Comparison of ENCODE assay signal across 9 cellular contexts in the genomic region with DNA sequence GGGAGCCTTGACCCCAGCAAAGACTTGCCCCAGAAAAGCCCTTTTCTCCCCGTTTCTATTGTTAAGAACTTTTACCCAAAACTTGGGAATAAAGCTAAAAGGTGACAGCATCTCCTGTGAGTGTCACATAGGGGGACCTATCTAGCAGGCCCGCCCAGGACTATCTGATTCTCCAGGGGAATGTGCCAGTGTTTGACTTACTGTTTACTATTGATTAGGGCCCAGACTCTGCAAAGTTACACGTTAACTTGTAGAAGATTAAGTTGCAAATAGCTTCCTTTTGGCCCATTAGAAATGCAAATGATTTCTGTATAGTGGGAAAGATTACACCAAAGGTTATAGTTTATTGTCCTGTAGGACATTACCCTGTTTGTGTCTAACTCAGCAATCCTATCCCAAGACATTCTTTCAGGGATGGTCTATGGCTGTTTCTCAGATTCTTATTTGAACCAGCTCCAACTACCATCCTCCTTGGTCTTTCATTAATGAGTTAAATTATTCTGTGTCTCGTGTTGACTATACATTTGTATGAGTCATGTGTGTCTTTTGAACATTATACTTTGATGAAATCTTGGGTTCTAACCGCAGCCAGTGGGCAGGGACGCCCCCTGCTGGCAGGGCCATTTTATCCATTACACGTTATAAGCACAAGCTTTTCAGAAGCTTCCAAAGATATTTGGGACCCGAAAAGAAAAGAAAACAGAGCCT.
DNase-seq lines count a peak whose midpoint lies in the region; ATAC-seq and TF ChIP-seq lines count a peak whose summit lies in the region.
"Had no signal": no experiment of that assay in that cellular context is flagged by ENCODE, and none has a peak within 500 bp of the region (broad histone marks: within the 10 kb centered on the region; RNA-seq: fewer than 3 reads in every experiment).

No MANE protein-coding gene starts in this region.

- no peak overlapping the region for H3K4me3 ChIP-seq in SK-N-SH (ENCODE audit: low read depth in 2 of 2, low read length in 1 of 2)

- no peak overlapping the region for H3K27ac ChIP-seq in SK-N-SH (ENCODE audit: low read depth in 2 of 2, low read length in 1 of 2)

- peaks cover 30% of the 10 kb centered on the region for H3K9me3 Mint-ChIP-seq in activated naive CD4-positive, alpha-beta T cell treated with anti-CD3 and anti-CD28 coated beads, Interleukin-2, amount 10 ng/mL, durations not matched to agents 7 days and 5 days

- TF ChIP-seq CTCF in SK-N-SH (IDR thresholded peaks at IDR 0.05): peak; percentile 51

- H3F3A ChIP-seq in SK-N-SH (replicated peaks; ENCODE audit: insufficient read depth): no peaks in the 10 kb centered on the region

- H3K9me2 ChIP-seq in SK-N-SH: no peaks in the 10 kb centered on the region

- DNase-seq in SK-N-SH: no peak
- DNase-seq in SIG-M5 treated with dmso at 0.1 percent for 504 hours (lab: John Stamatoyannopoulos, UW; ENCODE audit: unreplicated experiment): peak; percentile 66
- peak; percentile 74 for DNase-seq in activated naive CD4-positive, alpha-beta T cell treated with anti-CD3 and anti-CD28 coated beads, Interleukin-2, amount 10 ng/mL, durations not matched to agents 7 days and 5 days
- peak; percentile 40 for DNase-seq in inferior parietal cortex (ENCODE audit: extremely low spot score)
- DNase-seq in stimulated activated CD4-positive, alpha-beta T cell treated with anti-CD3 and anti-CD28 coated beads, TNF-alpha, amount 100 ng/mL, for 4 hours (ENCODE audit: low read depth in 3 of 3): peak; percentile 53 to 62 (median 56)
- DNase-seq in GM03348 (ENCODE audit: low spot score): no peak
- DNase-seq in dedifferentiated amniotic fluid mesenchymal stem cell (ENCODE audit: extremely low spot score): no peak

- no peaks in the 10 kb centered on the region for H3K9me3 ChIP-seq in SK-N-SH

- no peak overlapping the region for H3K4me3 Mint-ChIP-seq in activated naive CD4-positive, alpha-beta T cell treated with anti-CD3 and anti-CD28 coated beads, Interleukin-2, amount 10 ng/mL, durations not matched to agents 7 days and 5 days
- H3K4me3 Mint-ChIP-seq: dendritic cell treated with granulocyte-macrophage colony-stimulating factor and Interleukin-4, amounts not matched to agents 40 ng/mL and 50 ng/mL, for 4 days had no signal

- no peak overlapping the region for H3K4me2 ChIP-seq in SK-N-SH

- H3K27ac Mint-ChIP-seq in activated naive CD4-positive, alpha-beta T cell treated with anti-CD3 and anti-CD28 coated beads, Interleukin-2, amount 10 ng/mL, durations not matched to agents 7 days and 5 days: no peak overlapping the region
- H3K27ac Mint-ChIP-seq: dendritic cell treated with granulocyte-macrophage colony-stimulating factor and Interleukin-4, amounts not matched to agents 40 ng/mL and 50 ng/mL, for 4 days had no signal

- no peaks in the 10 kb centered on the region; a peak in 1 of 4 replicates for H3K4me1 ChIP-seq in SK-N-SH (ENCODE audit: control insufficient read depth in 1 of 2, insufficient read depth in 2 of 2, low read depth in 1 of 2, low read length in 1 of 2)

- CTCF ChIA-PET in SK-N-SH (lab: Yijun Ruan, JAX): interaction anchor here (0.7 to 3.4 kb wide), 27 partner anchors 8 to 767 kb away, joined by 3 to 68 read pairs (median 4); no protein-coding TSS in a partner anchor
- CTCF ChIA-PET in activated naive CD4-positive, alpha-beta T cell treated with anti-CD3 and anti-CD28 coated beads, Interleukin-2, amount 10 ng/mL, durations not matched to agents 7 days and 5 days (lab: Charles Lee): interaction anchor here (0.7 to 4.1 kb wide), 23 partner anchors 9 to 767 kb away, joined by 3 to 99 read pairs (median 4); a partner anchor contains a TSS

- H3K36me3 Mint-ChIP-seq in activated naive CD4-positive, alpha-beta T cell treated with anti-CD3 and anti-CD28 coated beads, Interleukin-2, amount 10 ng/mL, durations not matched to agents 7 days and 5 days: peaks cover 2% of the 10 kb centered on the region

- no peaks in the 10 kb centered on the region for H3K79me2 ChIP-seq in SK-N-SH (ENCODE audit: insufficient read depth)

- H2AFZ ChIP-seq in SK-N-SH (ENCODE audit: low read depth): no peak overlapping the region

- no peaks in the 10 kb centered on the region for H4K20me1 ChIP-seq in SK-N-SH (ENCODE audit: insufficient read depth)

- no peaks in the 10 kb centered on the region for H3K27me3 ChIP-seq in SK-N-SH (ENCODE audit: insufficient read depth)

- TF ChIP-seq RAD21 in SK-N-SH (IDR thresholded peaks at IDR 0.05; ENCODE audit: low read length): peak; percentile 65

- TF ChIP-seq EP300 in SK-N-SH (IDR thresholded peaks at IDR 0.05; ENCODE audit: borderline replicate concordance in 1 of 2, low read depth in 1 of 2, low read length in 1 of 2): no peak

- POLR2A ChIA-PET in SK-N-SH (lab: Yijun Ruan, JAX): no interaction called here

- H3K9ac ChIP-seq in SK-N-SH: no peak overlapping the region

- no peaks in the 10 kb centered on the region for H3K36me3 ChIP-seq in SK-N-SH (replicated peaks in 1 of 2; ENCODE audit: control insufficient read depth in 1 of 2, insufficient read depth in 2 of 2, low read length in 1 of 2)

- H3K4me1 Mint-ChIP-seq in activated naive CD4-positive, alpha-beta T cell treated with anti-CD3 and anti-CD28 coated beads, Interleukin-2, amount 10 ng/mL, durations not matched to agents 7 days and 5 days: peaks cover 6% of the 10 kb centered on the region

- 16% methylated on average over 8 of the region's 8 CpGs for WGBS in SK-N-SH (ENCODE audit: low lambda C conversion rate)

- ATAC-seq in SK-N-SH treated with all-trans-retinoic acid at 6 μM for 48 hours: no peak

- H3K27me3 Mint-ChIP-seq in activated naive CD4-positive, alpha-beta T cell treated with anti-CD3 and anti-CD28 coated beads, Interleukin-2, amount 10 ng/mL, durations not matched to agents 7 days and 5 days: peaks cover 15% of the 10 kb centered on the region

TF ChIP-seq in SK-N-SH, 30 proteins besides CTCF, POLR2A, EP300 and RAD21:
- TF ChIP-seq, protein P1, sequence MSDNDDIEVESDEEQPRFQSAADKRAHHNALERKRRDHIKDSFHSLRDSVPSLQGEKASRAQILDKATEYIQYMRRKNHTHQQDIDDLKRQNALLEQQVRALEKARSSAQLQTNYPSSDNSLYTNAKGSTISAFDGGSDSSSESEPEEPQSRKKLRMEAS (IDR thresholded peaks at IDR 0.05; ENCODE audit: low read depth): no peak
- TF ChIP-seq FOXM1 (IDR thresholded peaks at IDR 0.05; ENCODE audit: low read depth): no peak
- TF ChIP-seq GATA2 (CRISPR knock-in tag; IDR thresholded peaks at IDR 0.05): no peak
- no peak for TF ChIP-seq SIN3A (IDR thresholded peaks at IDR 0.05; ENCODE audit: borderline replicate concordance, low read depth, low read length)
- no peak for TF ChIP-seq ELF1 (IDR thresholded peaks at IDR 0.05)
- no peak for TF ChIP-seq JUND (IDR thresholded peaks at IDR 0.05)
- TF ChIP-seq SMC3 (IDR thresholded peaks at IDR 0.05; ENCODE audit: low read depth, low read length): peak; percentile 48; the same call in 1 of the 2 replicates
- TF ChIP-seq, protein P2, sequence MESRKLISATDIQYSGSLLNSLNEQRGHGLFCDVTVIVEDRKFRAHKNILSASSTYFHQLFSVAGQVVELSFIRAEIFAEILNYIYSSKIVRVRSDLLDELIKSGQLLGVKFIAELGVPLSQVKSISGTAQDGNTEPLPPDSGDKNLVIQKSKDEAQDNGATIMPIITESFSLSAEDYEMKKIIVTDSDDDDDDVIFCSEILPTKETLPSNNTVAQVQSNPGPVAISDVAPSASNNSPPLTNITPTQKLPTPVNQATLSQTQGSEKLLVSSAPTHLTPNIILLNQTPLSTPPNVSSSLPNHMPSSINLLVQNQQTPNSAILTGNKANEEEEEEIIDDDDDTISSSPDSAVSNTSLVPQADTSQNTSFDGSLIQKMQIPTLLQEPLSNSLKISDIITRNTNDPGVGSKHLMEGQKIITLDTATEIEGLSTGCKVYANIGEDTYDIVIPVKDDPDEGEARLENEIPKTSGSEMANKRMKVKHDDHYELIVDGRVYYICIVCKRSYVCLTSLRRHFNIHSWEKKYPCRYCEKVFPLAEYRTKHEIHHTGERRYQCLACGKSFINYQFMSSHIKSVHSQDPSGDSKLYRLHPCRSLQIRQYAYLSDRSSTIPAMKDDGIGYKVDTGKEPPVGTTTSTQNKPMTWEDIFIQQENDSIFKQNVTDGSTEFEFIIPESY (IDR thresholded peaks at IDR 0.05; ENCODE audit: borderline replicate concordance, low read depth): no peak
- TF ChIP-seq YY1 (IDR thresholded peaks at IDR 0.05; ENCODE audit: low read depth): no peak

TF ChIP-seq in SK-N-SH treated with all-trans-retinoic acid at 6 μM for 48 hours, 23 proteins besides CTCF, POLR2A, EP300 and RAD21 (continues in another document):
- TF ChIP-seq, protein P3, sequence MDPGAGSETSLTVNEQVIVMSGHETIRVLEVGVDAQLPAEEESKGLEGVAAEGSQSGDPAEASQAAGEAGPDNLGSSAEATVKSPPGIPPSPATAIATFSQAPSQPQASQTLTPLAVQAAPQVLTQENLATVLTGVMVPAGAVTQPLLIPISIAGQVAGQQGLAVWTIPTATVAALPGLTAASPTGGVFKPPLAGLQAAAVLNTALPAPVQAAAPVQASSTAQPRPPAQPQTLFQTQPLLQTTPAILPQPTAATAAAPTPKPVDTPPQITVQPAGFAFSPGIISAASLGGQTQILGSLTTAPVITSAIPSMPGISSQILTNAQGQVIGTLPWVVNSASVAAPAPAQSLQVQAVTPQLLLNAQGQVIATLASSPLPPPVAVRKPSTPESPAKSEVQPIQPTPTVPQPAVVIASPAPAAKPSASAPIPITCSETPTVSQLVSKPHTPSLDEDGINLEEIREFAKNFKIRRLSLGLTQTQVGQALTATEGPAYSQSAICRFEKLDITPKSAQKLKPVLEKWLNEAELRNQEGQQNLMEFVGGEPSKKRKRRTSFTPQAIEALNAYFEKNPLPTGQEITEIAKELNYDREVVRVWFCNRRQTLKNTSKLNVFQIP (CRISPR knock-in tag; IDR thresholded peaks at IDR 0.05; ENCODE audit: borderline replicate concordance, low read depth): no peak
- TF ChIP-seq GLIS3 (CRISPR knock-in tag; IDR thresholded peaks at IDR 0.05) (no peak), ZFP3 (CRISPR knock-in tag; IDR thresholded peaks at IDR 0.05) (no peak), RARB (CRISPR knock-in tag; IDR thresholded peaks at IDR 0.05) (no peak), ZNF565 (CRISPR knock-in tag; conservative IDR thresholded peaks at IDR 0.05; ENCODE audit: low read depth) (no peak), SNAI2 (CRISPR knock-in tag; IDR thresholded peaks at IDR 0.05) (no peak)
- TF ChIP-seq, protein P4, sequence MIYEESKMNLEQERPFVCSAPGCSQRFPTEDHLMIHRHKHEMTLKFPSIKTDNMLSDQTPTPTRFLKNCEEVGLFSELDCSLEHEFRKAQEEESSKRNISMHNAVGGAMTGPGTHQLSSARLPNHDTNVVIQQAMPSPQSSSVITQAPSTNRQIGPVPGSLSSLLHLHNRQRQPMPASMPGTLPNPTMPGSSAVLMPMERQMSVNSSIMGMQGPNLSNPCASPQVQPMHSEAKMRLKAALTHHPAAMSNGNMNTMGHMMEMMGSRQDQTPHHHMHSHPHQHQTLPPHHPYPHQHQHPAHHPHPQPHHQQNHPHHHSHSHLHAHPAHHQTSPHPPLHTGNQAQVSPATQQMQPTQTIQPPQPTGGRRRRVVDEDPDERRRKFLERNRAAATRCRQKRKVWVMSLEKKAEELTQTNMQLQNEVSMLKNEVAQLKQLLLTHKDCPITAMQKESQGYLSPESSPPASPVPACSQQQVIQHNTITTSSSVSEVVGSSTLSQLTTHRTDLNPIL (CRISPR knock-in tag; IDR thresholded peaks at IDR 0.05; ENCODE audit: low read depth): no peak

Comparison
In these comparisons a context has a peak if more than half of its experiments do, and no peak if none do; other contexts are left out.
1. DNase-seq: peak in SIG-M5 treated with dmso at 0.1 percent for 504 hours (single experiment), activated naive CD4-positive, alpha-beta T cell treated with anti-CD3 and anti-CD28 coated beads, Interleukin-2, amount 10 ng/mL, durations not matched to agents 7 days and 5 days (single experiment), inferior parietal cortex (single experiment) and stimulated activated CD4-positive, alpha-beta T cell treated with anti-CD3 and anti-CD28 coated beads, TNF-alpha, amount 100 ng/mL, for 4 hours (3 of 3); none in SK-N-SH (single experiment), GM03348 (single experiment) and dedifferentiated amniotic fluid mesenchymal stem cell (single experiment).